8 cellular contexts compared by ENCODE assay signal in genomic region chr6:17988422-17988944, GRCh38. TPM values are rescaled to one million over a fixed set of nuclear protein-coding genes. Genes with fewer than 3 reads are reported as not detected.
DNase-seq lines count a peak whose midpoint lies in the region; ATAC-seq and TF ChIP-seq lines count a peak whose summit lies in the region.

No MANE protein-coding gene starts in this region.

- POLR2A ChIA-PET in activated CD4-positive, alpha-beta memory T cell treated with anti-CD3 and anti-CD28 coated beads, Interleukin-2, amount 10 ng/mL, durations not matched to agents 7 days and 5 days (lab: Charles Lee) = no interaction called here

- no peaks in the 10 kb centered on the region for H3K36me3 Mint-ChIP-seq in activated CD4-positive, alpha-beta memory T cell treated with anti-CD3 and anti-CD28 coated beads, Interleukin-2, amount 10 ng/mL, durations not matched to agents 7 days and 5 days (ENCODE audit: low read depth)

- no peak for DNase-seq in HFF-Myc (ENCODE audit: extremely low read depth, low read depth)
- DNase-seq in activated CD4-positive, alpha-beta memory T cell treated with anti-CD3 and anti-CD28 coated beads, Interleukin-2, amount 10 ng/mL, durations not matched to agents 7 days and 5 days = no peak
- peak; percentile 56 for DNase-seq in right atrium auricular region (ENCODE audit: low spot score)
- no peak for DNase-seq in cerebellum (ENCODE audit: low spot score)
- DNase-seq in dermis blood vessel endothelial cell = no peak

- no peak overlapping the region for H3K27ac Mint-ChIP-seq in activated CD4-positive, alpha-beta memory T cell treated with anti-CD3 and anti-CD28 coated beads, Interleukin-2, amount 10 ng/mL, durations not matched to agents 7 days and 5 days

- H3K27me3 Mint-ChIP-seq in activated CD4-positive, alpha-beta memory T cell treated with anti-CD3 and anti-CD28 coated beads, Interleukin-2, amount 10 ng/mL, durations not matched to agents 7 days and 5 days = peaks cover 56% of the 10 kb centered on the region

- H3K4me1 ChIP-seq in right atrium auricular region = peaks cover 0 to 31% of the 10 kb centered on the region in 2 donors

- no peaks in the 10 kb centered on the region for H3K9me3 Mint-ChIP-seq in activated CD4-positive, alpha-beta memory T cell treated with anti-CD3 and anti-CD28 coated beads, Interleukin-2, amount 10 ng/mL, durations not matched to agents 7 days and 5 days

- no peaks in the 10 kb centered on the region for H3K27me3 ChIP-seq in right atrium auricular region

- H3K9me3 ChIP-seq in right atrium auricular region = no peaks in the 10 kb centered on the region

- TF ChIP-seq CTCF in HFF-Myc (IDR thresholded peaks at IDR 0.05; ENCODE audit: low read depth, low read length, missing control alignments) (no peak), right atrium auricular region (IDR thresholded peaks at IDR 0.05) (no peak)

- CTCF ChIA-PET in activated CD4-positive, alpha-beta memory T cell treated with anti-CD3 and anti-CD28 coated beads, Interleukin-2, amount 10 ng/mL, durations not matched to agents 7 days and 5 days (lab: Charles Lee) = no interaction called here

- peak overlapping the region; percentile 52 for H3K4me3 ChIP-seq in HFF-Myc (replicated peaks; ENCODE audit: low read depth, low read length)
- H3K4me3 ChIP-seq in right atrium auricular region = peak overlapping the region; percentile 76 to 78
- H3K4me3 ChIP-seq in skin epidermis = peak overlapping the region; percentile 41 to 77 (median 69)

- no peak for ATAC-seq in HG03135 (IDR thresholded peaks at IDR 0.05; ENCODE audit: unreplicated experiment)
- no peak for ATAC-seq in HG02610 (IDR thresholded peaks at IDR 0.05; ENCODE audit: unreplicated experiment)

- H3K36me3 ChIP-seq in right atrium auricular region = no peaks in the 10 kb centered on the region

- peak overlapping the region; percentile 90 to 95 for H3K27ac ChIP-seq in right atrium auricular region
- H3K27ac ChIP-seq in skin epidermis = peak overlapping the region; percentile 84 to 99 (median 96)

- peak overlapping the region; percentile 74 for H3K4me3 Mint-ChIP-seq in activated CD4-positive, alpha-beta memory T cell treated with anti-CD3 and anti-CD28 coated beads, Interleukin-2, amount 10 ng/mL, durations not matched to agents 7 days and 5 days

- H3K4me1 Mint-ChIP-seq in activated CD4-positive, alpha-beta memory T cell treated with anti-CD3 and anti-CD28 coated beads, Interleukin-2, amount 10 ng/mL, durations not matched to agents 7 days and 5 days = peaks cover 12% of the 10 kb centered on the region

RNA-seq across cellular contexts. Expression of gene KIF13A, which starts 1.0 kb away (rescaled TPM):
- total RNA-seq in activated CD4-positive, alpha-beta memory T cell treated with anti-CD3 and anti-CD28 coated beads, Interleukin-2, amount 10 ng/mL, durations not matched to agents 7 days and 5 days = not detected
- 10 to 100 TPM; 56.6 to 68.3 TPM for total RNA-seq in right atrium auricular region
- total RNA-seq in cerebellum = 32.3 TPM
- total RNA-seq in dermis blood vessel endothelial cell = 48.2 and 52.4 TPM in 2 replicates

Comparison
In these comparisons a context has a peak if more than half of its experiments do, and no peak if none do; other contexts are left out.
1. RNA of gene KIF13A, which starts 1.0 kb away (total RNA-seq): 56.6 to 68.3 TPM in right atrium auricular region, 48.2 to 52.4 TPM in dermis blood vessel endothelial cell and 32.3 TPM in cerebellum (single experiment); not detected in activated CD4-positive, alpha-beta memory T cell treated with anti-CD3 and anti-CD28 coated beads, Interleukin-2, amount 10 ng/mL, durations not matched to agents 7 days and 5 days; every median in the first group is over 10 times any median in the second.
2. Peak in every context shown above with its lines, with median percentiles within 50 percentile points of each other: H3K4me3 ChIP-seq.